20 cellular contexts compared by ENCODE assay signal in the genomic region with DNA sequence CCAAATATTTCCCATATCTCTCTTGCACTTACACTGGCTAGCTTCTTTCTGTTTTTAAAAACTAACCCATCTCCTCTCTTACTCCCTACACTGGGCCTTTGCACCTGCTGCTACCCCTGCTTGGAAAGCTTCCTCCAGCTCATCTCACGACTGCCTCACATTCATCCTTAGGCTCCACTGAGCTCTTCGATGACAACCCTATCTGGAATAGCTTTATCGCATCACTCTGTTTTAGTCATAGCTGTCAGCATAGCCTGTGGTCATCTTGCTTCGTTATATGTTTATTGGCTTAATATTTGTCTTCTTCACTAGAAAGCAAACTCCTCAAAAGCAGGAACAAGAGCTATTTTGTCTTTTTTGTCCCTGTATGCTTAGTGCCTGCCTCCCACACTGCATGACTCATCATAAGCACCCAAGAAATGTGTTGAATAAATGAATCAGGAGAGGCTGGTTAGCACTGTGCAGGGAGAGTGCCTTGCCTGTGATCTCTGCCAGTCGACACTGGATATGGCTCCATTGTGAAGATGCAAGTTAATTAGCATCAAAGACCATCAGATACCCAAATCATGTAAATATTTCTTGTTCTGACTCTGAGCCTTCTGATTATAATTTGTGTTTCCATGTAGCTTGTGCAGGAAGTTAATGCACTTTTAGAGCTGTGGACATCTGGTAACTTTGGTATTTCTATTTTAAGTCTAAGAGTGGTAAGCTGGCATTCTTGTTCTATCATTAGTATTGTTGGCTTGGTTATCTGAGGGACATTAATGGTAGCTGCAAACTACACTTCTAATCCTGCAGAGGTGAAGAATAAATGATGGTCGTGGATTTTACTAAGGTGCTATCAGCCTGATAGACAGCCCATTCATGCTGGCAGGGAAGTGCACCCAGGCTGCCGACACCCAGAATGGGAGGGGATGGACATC. TPM values are rescaled to one million over a fixed set of nuclear protein-coding genes. Genes with fewer than 3 reads are reported as not detected.
A peak's percentile ranks its signal among the peaks of the same experiment; 100 is the strongest.
DNase-seq lines count a peak whose midpoint lies in the region; ATAC-seq and TF ChIP-seq lines count a peak whose summit lies in the region.
"Had no signal": no experiment of that assay in that cellular context is flagged by ENCODE, and none has a peak within 500 bp of the region (broad histone marks: within the 10 kb centered on the region; RNA-seq: fewer than 3 reads in every experiment).

No MANE protein-coding gene starts in this region.

- TF ChIP-seq POLR2A in thyroid gland (IDR thresholded peaks at IDR 0.05), result no peak

- H3K27ac ChIP-seq in right atrium auricular region, result no peak overlapping the region
- no peak overlapping the region for H3K27ac ChIP-seq in thyroid gland
- H3K27ac ChIP-seq: coronary artery, gastrocnemius medialis, skin epidermis, uterus had no signal

- no peaks in the 10 kb centered on the region for H3K9me3 ChIP-seq in right atrium auricular region
- H3K9me3 ChIP-seq in thyroid gland, result no peaks in the 10 kb centered on the region
- H3K9me3 ChIP-seq: BE2C, gastrocnemius medialis, uterus had no signal

- H3K4me1 ChIP-seq in right atrium auricular region (peaks cover 0 to 9% of the 10 kb centered on the region in 2 donors), thyroid gland (no peaks in the 10 kb centered on the region)
- H3K4me1 ChIP-seq: BE2C, gastrocnemius medialis, uterus had no signal

- peak; percentile 52 for ATAC-seq in Right ventricle myocardium inferior
- no peak for ATAC-seq in GM21528 (IDR thresholded peaks at IDR 0.05; ENCODE audit: low FRiP score, unreplicated experiment)
- ATAC-seq in GM18858 (IDR thresholded peaks at IDR 0.05; ENCODE audit: unreplicated experiment), result no peak
- ATAC-seq: gastrocnemius medialis; natural killer cell treated with Interleukin-12 subunit alpha and Interleukin-12 subunit beta and Interleukin-15 and Interleukin-18, amount 100 ng/mL, for 72 hours; SK-N-SH treated with all-trans-retinoic acid at 6 μM for 48 hours had no signal

- no peak overlapping the region for H3K4me3 ChIP-seq in right atrium auricular region
- no peak overlapping the region for H3K4me3 ChIP-seq in fibroblast of pulmonary artery (replicated peaks; ENCODE audit: low read depth, low read length)
- H3K4me3 ChIP-seq in thyroid gland (replicated peaks in 1 of 3), result no peak overlapping the region
- H3K4me3 ChIP-seq: coronary artery, gastrocnemius medialis, skin epidermis, uterus had no signal

- intact Hi-C loops in Right ventricle myocardium inferior (cut with DNase I) (no loop called here), thyroid gland (cut with DNase I) (no loop called here)

- H3K36me3 ChIP-seq in right atrium auricular region (no peaks in the 10 kb centered on the region), thyroid gland (no peaks in the 10 kb centered on the region)
- H3K36me3 ChIP-seq: BE2C, gastrocnemius medialis, uterus had no signal

- no peak for DNase-seq in Right ventricle myocardium inferior (ENCODE audit: missing footprints)
- no peak for DNase-seq in right atrium auricular region (ENCODE audit: low spot score)
- peak; percentile 65 for DNase-seq in OCI-M1 (lab: John Stamatoyannopoulos, UW)
- peak; percentile 36 for DNase-seq in fibroblast of pulmonary artery (ENCODE audit: low read depth)
- DNase-seq in superior temporal gyrus (ENCODE audit: extremely low spot score), result peak; percentile 69
- DNase-seq in thyroid gland, result no peak
- DNase-seq: activated CD4-positive, alpha-beta T cell treated with anti-CD3 and anti-CD28 coated beads for 1 hour; BE2C; gastrocnemius medialis; GF-D8; NCI-H146; NCI-H526; uterus had no signal

- H3K27me3 ChIP-seq in right atrium auricular region (no peaks in the 10 kb centered on the region), thyroid gland (no peaks in the 10 kb centered on the region)
- H3K27me3 ChIP-seq: gastrocnemius medialis, uterus had no signal

- TF ChIP-seq CTCF in right atrium auricular region (IDR thresholded peaks at IDR 0.05), result no peak
- TF ChIP-seq CTCF in fibroblast of pulmonary artery (IDR thresholded peaks at IDR 0.05; ENCODE audit: low read length, missing control alignments), result no peak
- no peak for TF ChIP-seq CTCF in thyroid gland (IDR thresholded peaks at IDR 0.05)

- WGBS in thyroid gland, 2 donors, result 83 to 88% methylated on average over 7 of the region's 7 CpGs

RNA-seq across cellular contexts. Expression of gene DYTN, which starts 10.3 kb away (rescaled TPM):
- total RNA-seq in Right ventricle myocardium inferior, result not detected
- not detected for total RNA-seq in right atrium auricular region
- total RNA-seq in thyroid gland, result not detected
- total RNA-seq: gastrocnemius medialis; kidney epithelial cell; natural killer cell treated with Interleukin-12 subunit alpha and Interleukin-12 subunit beta and Interleukin-15 and Interleukin-18, amount 100 ng/mL, for 72 hours; uterus had no signal

RNA-seq across cellular contexts. Expression of gene MDH1B, which starts 36.6 kb away (rescaled TPM):
- total RNA-seq in Right ventricle myocardium inferior, result 0.68 TPM
- total RNA-seq in right atrium auricular region, result 1 to 10 TPM in 1 of 2 donors, under 1 TPM in 1; 0.33 to 1.1 TPM
- 10 to 100 TPM in 2 of 4 donors, 1 to 10 TPM in 2; 5.0 to 15.5 (median 11.5) TPM for total RNA-seq in thyroid gland

RNA-seq across cellular contexts. Expression of gene FASTKD2, which starts 36.9 kb away (rescaled TPM):
- total RNA-seq in Right ventricle myocardium inferior (36.1 TPM), right atrium auricular region (10 to 100 TPM; 22.2 to 45.5 TPM), thyroid gland (10 to 100 TPM; 39.2 to 67.0 (median 46.2) TPM)

Comparison
In these comparisons a context has a peak if more than half of its experiments do, and no peak if none do; other contexts are left out.
1. DNase-seq: peak in OCI-M1 (single experiment), fibroblast of pulmonary artery (single experiment) and superior temporal gyrus (single experiment); none in Right ventricle myocardium inferior (single experiment), right atrium auricular region (single experiment) and thyroid gland (0 of 2).